2 cellular contexts compared by ENCODE assay signal in genomic region chr6:29757701-29758293, GRCh38.
A peak's percentile ranks its signal among the peaks of the same experiment; 100 is the strongest.
TF ChIP-seq lines count a peak whose summit lies in the region.

No MANE protein-coding gene starts in this region.

TF ChIP-seq in K562, 482 proteins besides CTCF, POLR2A, EP300 and RAD21 (continues in another document):
- TF ChIP-seq, protein P1, sequence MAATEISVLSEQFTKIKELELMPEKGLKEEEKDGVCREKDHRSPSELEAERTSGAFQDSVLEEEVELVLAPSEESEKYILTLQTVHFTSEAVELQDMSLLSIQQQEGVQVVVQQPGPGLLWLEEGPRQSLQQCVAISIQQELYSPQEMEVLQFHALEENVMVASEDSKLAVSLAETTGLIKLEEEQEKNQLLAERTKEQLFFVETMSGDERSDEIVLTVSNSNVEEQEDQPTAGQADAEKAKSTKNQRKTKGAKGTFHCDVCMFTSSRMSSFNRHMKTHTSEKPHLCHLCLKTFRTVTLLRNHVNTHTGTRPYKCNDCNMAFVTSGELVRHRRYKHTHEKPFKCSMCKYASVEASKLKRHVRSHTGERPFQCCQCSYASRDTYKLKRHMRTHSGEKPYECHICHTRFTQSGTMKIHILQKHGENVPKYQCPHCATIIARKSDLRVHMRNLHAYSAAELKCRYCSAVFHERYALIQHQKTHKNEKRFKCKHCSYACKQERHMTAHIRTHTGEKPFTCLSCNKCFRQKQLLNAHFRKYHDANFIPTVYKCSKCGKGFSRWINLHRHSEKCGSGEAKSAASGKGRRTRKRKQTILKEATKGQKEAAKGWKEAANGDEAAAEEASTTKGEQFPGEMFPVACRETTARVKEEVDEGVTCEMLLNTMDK (IDR thresholded peaks at IDR 0.05; ENCODE audit: borderline replicate concordance, insufficient read depth, low read depth, low read length, poor library complexity, severe bottlenecking), result no peak
- TF ChIP-seq NR0B1 (IDR thresholded peaks at IDR 0.05; ENCODE audit: partially characterized antibody) (no peak), BHLHE40 (IDR thresholded peaks at IDR 0.05; ENCODE audit: low read length) (peak; percentile 83), ZNF589 (CRISPR knock-in tag; IDR thresholded peaks at IDR 0.05; ENCODE audit: low read depth) (peak; percentile 45; the same call in 1 of the 2 replicates), C11orf30 (IDR thresholded peaks at IDR 0.05; ENCODE audit: low read depth) (peak; percentile 70), NR2C1 (IDR thresholded peaks at IDR 0.05) (no peak), NR2C1 (tag; IDR thresholded peaks at IDR 0.05) (0 out of 2 replicates have a peak, but pooled peaks have one; percentile 28), ZBTB43 (CRISPR knock-in tag; IDR thresholded peaks at IDR 0.05) (no peak), MYC (IDR thresholded peaks at IDR 0.05; ENCODE audit: low read depth, low read length) (0 out of 2 replicates have a peak, but pooled peaks have one; percentile 18), MYC (CRISPR knock-in tag; IDR thresholded peaks at IDR 0.05; ENCODE audit: borderline replicate concordance, low read depth) (no peak), RBM34 (IDR thresholded peaks at IDR 0.05; ENCODE audit: borderline replicate concordance, insufficient read depth, low read length) (no peak), BACH1 (tag; IDR thresholded peaks at IDR 0.05) (peak; percentile 62; the same call in 1 of the 2 replicates), PTTG1 (tag; IDR thresholded peaks at IDR 0.05; ENCODE audit: low read depth) (no peak), GATAD2A (IDR thresholded peaks at IDR 0.05) (no peak), SMARCA5 (IDR thresholded peaks at IDR 0.05) (no peak), MAFG (tag; conservative IDR thresholded peaks at IDR 0.05) (peak; percentile 87), SRSF7 (optimal IDR thresholded peaks at IDR 0.05; ENCODE audit: low read depth, low read length) (no peak), FOXJ2 (tag; IDR thresholded peaks at IDR 0.05) (0 out of 2 replicates have a peak, but pooled peaks have one; percentile 27), JUNB (CRISPR knock-in tag; conservative IDR thresholded peaks at IDR 0.05) (no peak)
- TF ChIP-seq, protein P2, sequence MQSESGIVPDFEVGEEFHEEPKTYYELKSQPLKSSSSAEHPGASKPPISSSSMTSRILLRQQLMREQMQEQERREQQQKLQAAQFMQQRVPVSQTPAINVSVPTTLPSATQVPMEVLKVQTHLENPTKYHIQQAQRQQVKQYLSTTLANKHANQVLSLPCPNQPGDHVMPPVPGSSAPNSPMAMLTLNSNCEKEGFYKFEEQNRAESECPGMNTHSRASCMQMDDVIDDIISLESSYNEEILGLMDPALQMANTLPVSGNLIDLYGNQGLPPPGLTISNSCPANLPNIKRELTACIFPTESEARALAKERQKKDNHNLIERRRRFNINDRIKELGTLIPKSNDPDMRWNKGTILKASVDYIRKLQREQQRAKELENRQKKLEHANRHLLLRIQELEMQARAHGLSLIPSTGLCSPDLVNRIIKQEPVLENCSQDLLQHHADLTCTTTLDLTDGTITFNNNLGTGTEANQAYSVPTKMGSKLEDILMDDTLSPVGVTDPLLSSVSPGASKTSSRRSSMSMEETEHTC (IDR thresholded peaks at IDR 0.05), result peak; percentile 54
- TF ChIP-seq, protein P3, sequence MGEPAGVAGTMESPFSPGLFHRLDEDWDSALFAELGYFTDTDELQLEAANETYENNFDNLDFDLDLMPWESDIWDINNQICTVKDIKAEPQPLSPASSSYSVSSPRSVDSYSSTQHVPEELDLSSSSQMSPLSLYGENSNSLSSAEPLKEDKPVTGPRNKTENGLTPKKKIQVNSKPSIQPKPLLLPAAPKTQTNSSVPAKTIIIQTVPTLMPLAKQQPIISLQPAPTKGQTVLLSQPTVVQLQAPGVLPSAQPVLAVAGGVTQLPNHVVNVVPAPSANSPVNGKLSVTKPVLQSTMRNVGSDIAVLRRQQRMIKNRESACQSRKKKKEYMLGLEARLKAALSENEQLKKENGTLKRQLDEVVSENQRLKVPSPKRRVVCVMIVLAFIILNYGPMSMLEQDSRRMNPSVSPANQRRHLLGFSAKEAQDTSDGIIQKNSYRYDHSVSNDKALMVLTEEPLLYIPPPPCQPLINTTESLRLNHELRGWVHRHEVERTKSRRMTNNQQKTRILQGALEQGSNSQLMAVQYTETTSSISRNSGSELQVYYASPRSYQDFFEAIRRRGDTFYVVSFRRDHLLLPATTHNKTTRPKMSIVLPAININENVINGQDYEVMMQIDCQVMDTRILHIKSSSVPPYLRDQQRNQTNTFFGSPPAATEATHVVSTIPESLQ (CRISPR knock-in tag; IDR thresholded peaks at IDR 0.05), result no peak

TF ChIP-seq in HepG2, 621 proteins besides CTCF, POLR2A, EP300 and RAD21:
- TF ChIP-seq NR2F2 (IDR thresholded peaks at IDR 0.05; ENCODE audit: borderline replicate concordance, low read depth), result no peak
- TF ChIP-seq BCL6 (CRISPR knock-in tag; IDR thresholded peaks at IDR 0.05), result no peak
- peak; percentile 60 for TF ChIP-seq NFE2L2 (IDR thresholded peaks at IDR 0.05; ENCODE audit: low read length)
- TF ChIP-seq, protein P4, sequence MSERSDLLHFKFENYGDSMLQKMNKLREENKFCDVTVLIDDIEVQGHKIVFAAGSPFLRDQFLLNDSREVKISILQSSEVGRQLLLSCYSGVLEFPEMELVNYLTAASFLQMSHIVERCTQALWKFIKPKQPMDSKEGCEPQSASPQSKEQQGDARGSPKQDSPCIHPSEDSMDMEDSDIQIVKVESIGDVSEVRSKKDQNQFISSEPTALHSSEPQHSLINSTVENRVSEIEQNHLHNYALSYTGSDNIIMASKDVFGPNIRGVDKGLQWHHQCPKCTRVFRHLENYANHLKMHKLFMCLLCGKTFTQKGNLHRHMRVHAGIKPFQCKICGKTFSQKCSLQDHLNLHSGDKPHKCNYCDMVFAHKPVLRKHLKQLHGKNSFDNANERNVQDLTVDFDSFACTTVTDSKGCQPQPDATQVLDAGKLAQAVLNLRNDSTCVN (CRISPR knock-in tag; IDR thresholded peaks at IDR 0.05; ENCODE audit: borderline replicate concordance), result no peak
- TF ChIP-seq, protein P5, sequence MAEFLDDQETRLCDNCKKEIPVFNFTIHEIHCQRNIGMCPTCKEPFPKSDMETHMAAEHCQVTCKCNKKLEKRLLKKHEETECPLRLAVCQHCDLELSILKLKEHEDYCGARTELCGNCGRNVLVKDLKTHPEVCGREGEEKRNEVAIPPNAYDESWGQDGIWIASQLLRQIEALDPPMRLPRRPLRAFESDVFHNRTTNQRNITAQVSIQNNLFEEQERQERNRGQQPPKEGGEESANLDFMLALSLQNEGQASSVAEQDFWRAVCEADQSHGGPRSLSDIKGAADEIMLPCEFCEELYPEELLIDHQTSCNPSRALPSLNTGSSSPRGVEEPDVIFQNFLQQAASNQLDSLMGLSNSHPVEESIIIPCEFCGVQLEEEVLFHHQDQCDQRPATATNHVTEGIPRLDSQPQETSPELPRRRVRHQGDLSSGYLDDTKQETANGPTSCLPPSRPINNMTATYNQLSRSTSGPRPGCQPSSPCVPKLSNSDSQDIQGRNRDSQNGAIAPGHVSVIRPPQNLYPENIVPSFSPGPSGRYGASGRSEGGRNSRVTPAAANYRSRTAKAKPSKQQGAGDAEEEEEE (CRISPR knock-in tag; IDR thresholded peaks at IDR 0.05; ENCODE audit: borderline replicate concordance), result no peak
- 0 out of 2 replicates have a peak, but pooled peaks have one; percentile 48 for TF ChIP-seq ZNF207 (IDR thresholded peaks at IDR 0.05; ENCODE audit: borderline replicate concordance)
- TF ChIP-seq, protein P6, sequence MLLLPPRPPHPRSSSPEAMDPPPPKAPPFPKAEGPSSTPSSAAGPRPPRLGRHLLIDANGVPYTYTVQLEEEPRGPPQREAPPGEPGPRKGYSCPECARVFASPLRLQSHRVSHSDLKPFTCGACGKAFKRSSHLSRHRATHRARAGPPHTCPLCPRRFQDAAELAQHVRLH (CRISPR knock-in tag; IDR thresholded peaks at IDR 0.05; ENCODE audit: borderline replicate concordance, low read depth), result no peak
- TF ChIP-seq SALL1 (CRISPR knock-in tag; IDR thresholded peaks at IDR 0.05), result no peak
- no peak for TF ChIP-seq CHCHD3 (CRISPR knock-in tag; IDR thresholded peaks at IDR 0.05)
- TF ChIP-seq ZFX (CRISPR knock-in tag; IDR thresholded peaks at IDR 0.05; ENCODE audit: low read depth), result no peak
- no peak for TF ChIP-seq ZNF292 (CRISPR knock-in tag; IDR thresholded peaks at IDR 0.05; ENCODE audit: borderline replicate concordance, low read depth)
- no peak for TF ChIP-seq ZNF776 (CRISPR knock-in tag; IDR thresholded peaks at IDR 0.05)
- TF ChIP-seq KDM1A (CRISPR knock-in tag; IDR thresholded peaks at IDR 0.05), result no peak
- no peak for TF ChIP-seq TBP (CRISPR knock-in tag; IDR thresholded peaks at IDR 0.05)
- TF ChIP-seq, protein P7, sequence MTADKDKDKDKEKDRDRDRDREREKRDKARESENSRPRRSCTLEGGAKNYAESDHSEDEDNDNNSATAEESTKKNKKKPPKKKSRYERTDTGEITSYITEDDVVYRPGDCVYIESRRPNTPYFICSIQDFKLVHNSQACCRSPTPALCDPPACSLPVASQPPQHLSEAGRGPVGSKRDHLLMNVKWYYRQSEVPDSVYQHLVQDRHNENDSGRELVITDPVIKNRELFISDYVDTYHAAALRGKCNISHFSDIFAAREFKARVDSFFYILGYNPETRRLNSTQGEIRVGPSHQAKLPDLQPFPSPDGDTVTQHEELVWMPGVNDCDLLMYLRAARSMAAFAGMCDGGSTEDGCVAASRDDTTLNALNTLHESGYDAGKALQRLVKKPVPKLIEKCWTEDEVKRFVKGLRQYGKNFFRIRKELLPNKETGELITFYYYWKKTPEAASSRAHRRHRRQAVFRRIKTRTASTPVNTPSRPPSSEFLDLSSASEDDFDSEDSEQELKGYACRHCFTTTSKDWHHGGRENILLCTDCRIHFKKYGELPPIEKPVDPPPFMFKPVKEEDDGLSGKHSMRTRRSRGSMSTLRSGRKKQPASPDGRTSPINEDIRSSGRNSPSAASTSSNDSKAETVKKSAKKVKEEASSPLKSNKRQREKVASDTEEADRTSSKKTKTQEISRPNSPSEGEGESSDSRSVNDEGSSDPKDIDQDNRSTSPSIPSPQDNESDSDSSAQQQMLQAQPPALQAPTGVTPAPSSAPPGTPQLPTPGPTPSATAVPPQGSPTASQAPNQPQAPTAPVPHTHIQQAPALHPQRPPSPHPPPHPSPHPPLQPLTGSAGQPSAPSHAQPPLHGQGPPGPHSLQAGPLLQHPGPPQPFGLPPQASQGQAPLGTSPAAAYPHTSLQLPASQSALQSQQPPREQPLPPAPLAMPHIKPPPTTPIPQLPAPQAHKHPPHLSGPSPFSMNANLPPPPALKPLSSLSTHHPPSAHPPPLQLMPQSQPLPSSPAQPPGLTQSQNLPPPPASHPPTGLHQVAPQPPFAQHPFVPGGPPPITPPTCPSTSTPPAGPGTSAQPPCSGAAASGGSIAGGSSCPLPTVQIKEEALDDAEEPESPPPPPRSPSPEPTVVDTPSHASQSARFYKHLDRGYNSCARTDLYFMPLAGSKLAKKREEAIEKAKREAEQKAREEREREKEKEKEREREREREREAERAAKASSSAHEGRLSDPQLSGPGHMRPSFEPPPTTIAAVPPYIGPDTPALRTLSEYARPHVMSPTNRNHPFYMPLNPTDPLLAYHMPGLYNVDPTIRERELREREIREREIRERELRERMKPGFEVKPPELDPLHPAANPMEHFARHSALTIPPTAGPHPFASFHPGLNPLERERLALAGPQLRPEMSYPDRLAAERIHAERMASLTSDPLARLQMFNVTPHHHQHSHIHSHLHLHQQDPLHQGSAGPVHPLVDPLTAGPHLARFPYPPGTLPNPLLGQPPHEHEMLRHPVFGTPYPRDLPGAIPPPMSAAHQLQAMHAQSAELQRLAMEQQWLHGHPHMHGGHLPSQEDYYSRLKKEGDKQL (CRISPR knock-in tag; IDR thresholded peaks at IDR 0.05; ENCODE audit: low read depth), result no peak
TF ChIP-seq in HepG2: peak in this region for 2.
